ENCODE assay signal across 10 cellular contexts in the genomic region with DNA sequence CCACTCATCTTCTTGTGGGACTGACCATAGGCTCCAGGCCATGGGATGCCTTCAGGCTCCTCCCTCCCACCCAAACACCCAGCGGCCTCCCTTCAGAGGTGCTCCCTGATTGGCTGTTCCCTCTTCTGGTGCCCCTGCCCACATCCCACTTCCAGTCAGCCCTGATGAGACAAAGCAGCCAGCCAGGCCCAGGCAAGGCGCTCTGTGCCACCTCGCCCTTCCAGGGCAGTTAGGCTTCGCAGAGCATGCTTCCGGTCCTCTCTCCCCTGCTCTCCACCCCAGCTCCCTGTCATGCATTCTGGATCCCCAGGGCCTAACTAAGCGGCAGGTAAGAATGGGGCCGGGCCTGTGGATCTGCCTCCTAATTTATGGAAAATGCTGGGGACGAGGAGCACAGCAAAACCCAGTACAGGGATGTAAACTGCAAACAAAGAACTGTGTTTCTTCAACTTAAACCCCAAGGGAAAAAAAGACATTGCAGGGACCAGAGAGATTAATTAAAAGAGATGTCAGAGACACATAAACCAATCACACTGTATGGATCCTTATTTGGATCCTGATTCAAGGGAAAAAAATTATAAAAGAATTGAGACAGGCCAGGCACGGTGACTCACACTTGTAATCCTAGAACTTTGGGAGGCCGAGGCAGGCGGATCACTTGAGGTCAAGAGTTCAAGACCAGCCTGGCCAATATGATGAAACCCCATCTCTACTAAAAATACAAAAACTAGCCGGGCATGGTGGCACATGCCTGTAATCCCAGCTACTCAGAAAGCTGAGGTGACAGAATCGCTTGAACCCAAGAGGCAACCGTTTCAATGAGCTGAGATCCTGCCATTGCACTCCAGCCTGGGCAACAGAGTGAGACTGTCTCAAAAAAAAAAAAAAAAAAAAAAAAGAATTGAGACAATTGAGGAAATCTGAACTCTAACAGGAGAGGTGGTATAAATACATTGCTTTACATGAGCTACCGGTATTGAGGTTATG. TPM values are rescaled to one million over a fixed set of nuclear protein-coding genes. Genes with fewer than 3 reads are reported as not detected.
DNase-seq lines count a peak whose midpoint lies in the region; ATAC-seq and TF ChIP-seq lines count a peak whose summit lies in the region.
"Had no signal": no experiment of that assay in that cellular context is flagged by ENCODE, and none has a peak within 500 bp of the region (broad histone marks: within the 10 kb centered on the region; RNA-seq: fewer than 3 reads in every experiment).

No MANE protein-coding gene starts in this region.

- peak overlapping the region; percentile 100 for H3K27ac ChIP-seq in AG04450 (ENCODE audit: low read depth, low read length)
- H3K27ac ChIP-seq in brain microvascular endothelial cell = peak overlapping the region; percentile 93
- H3K27ac ChIP-seq in substantia nigra (ENCODE audit: low read depth, low read length, poor library complexity, severe bottlenecking) = no peak overlapping the region

- no peaks in the 10 kb centered on the region for H3K27me3 Mint-ChIP-seq in memory B cell

- in situ Hi-C loops in brain microvascular endothelial cell (cut with HindIII; ENCODE audit: low pct_ligation_motif_present, low sequenced_read_pairs) = no loop called here

- H3K27me3 ChIP-seq in AG04450 (ENCODE audit: control insufficient read depth, insufficient read depth, low read length) (no peaks in the 10 kb centered on the region), brain microvascular endothelial cell (replicated peaks) (no peaks in the 10 kb centered on the region)

- no peak overlapping the region for H3K4me3 Mint-ChIP-seq in memory B cell

- peaks cover 6% of the 10 kb centered on the region for H3K4me1 Mint-ChIP-seq in memory B cell

- CTCF ChIA-PET in AG04450 (lab: Charles Lee) = interaction anchor here (1.1 kb wide), 1 partner anchor 14 kb away, joined by 7 read pairs; no protein-coding TSS in a partner anchor

- H3K4me3 ChIP-seq in AG04450 (ENCODE audit: low read depth, low read length) (no peak overlapping the region), brain microvascular endothelial cell (ENCODE audit: low read depth, low read length) (no peak overlapping the region)

- H3K27ac Mint-ChIP-seq in memory B cell = peak overlapping the region; percentile 53

- ATAC-seq in memory B cell (ENCODE audit: low read depth) = no peak

- H3K9me3 Mint-ChIP-seq in memory B cell = no peaks in the 10 kb centered on the region

- TF ChIP-seq CTCF in AG04450 (IDR thresholded peaks at IDR 0.05; ENCODE audit: low read depth, low read length) = no peak
- no peak for TF ChIP-seq CTCF in brain microvascular endothelial cell (IDR thresholded peaks at IDR 0.05; ENCODE audit: low read depth, low read length, missing control alignments)

- H3K9me3 ChIP-seq in AG04450 (ENCODE audit: control insufficient read depth, insufficient read depth, low read length) = peaks cover 6% of the 10 kb centered on the region; the same call in 1 of the 2 replicates

- H3K36me3 ChIP-seq in brain microvascular endothelial cell (replicated peaks) = peaks cover 47% of the 10 kb centered on the region

- POLR2A ChIA-PET in AG04450 (lab: Yijun Ruan, JAX) = interaction anchor here (0.6 to 1.0 kb wide), 4 partner anchors 9 to 74 kb away, joined by 3 to 5 read pairs (median 4); a partner anchor contains a TSS

- H3K36me3 Mint-ChIP-seq in memory B cell = peaks cover 40% of the 10 kb centered on the region

- DNase-seq in AG04450 (ENCODE audit: low read depth, low spot score) (peak; percentile 80), HCEC 1CT (peak; percentile 94), brain microvascular endothelial cell (peak; percentile 89), memory B cell (ENCODE audit: low spot score in 2 of 2) (no peak), NCI-H146 (lab: John Stamatoyannopoulos, UW) (no peak), substantia nigra (lab: John Stamatoyannopoulos, UW) (no peak), NCI-H1048 (lab: John Stamatoyannopoulos, UW) (no peak)
- DNase-seq in stimulated activated CD4-positive, alpha-beta T cell treated with anti-CD3 and anti-CD28 coated beads, Interleukin-4, amount 100 ng/mL, for 4 hours = no peak
- DNase-seq: DMS53, SIG-M5 had no signal

RNA-seq across cellular contexts. Expression of a gene that starts 26.0 kb away (rescaled TPM):
- 136 and 150 TPM in 2 replicates for polyA plus RNA-seq in AG04450 (2011; rRNA removed)
- polyA minus RNA-seq in AG04450 (2011; rRNA and poly(A)+ RNA removed) = 117 and 131 TPM in 2 replicates

RNA-seq across cellular contexts. Expression of a gene that starts 42.2 kb away (rescaled TPM):
- 10.0 and 10.1 TPM in 2 replicates for polyA plus RNA-seq in AG04450 (2011; rRNA removed)
- polyA minus RNA-seq in AG04450 (2011; rRNA and poly(A)+ RNA removed) = 26.9 and 30.0 TPM in 2 replicates

Comparison
In these comparisons a context has a peak if more than half of its experiments do, and no peak if none do; other contexts are left out.
1. DNase-seq: peak in AG04450 (single experiment), HCEC 1CT (single experiment) and brain microvascular endothelial cell (single experiment); none in memory B cell (0 of 2), NCI-H146 (single experiment), substantia nigra (0 of 49), stimulated activated CD4-positive, alpha-beta T cell treated with anti-CD3 and anti-CD28 coated beads, Interleukin-4, amount 100 ng/mL, for 4 hours (0 of 2) and NCI-H1048 (single experiment).